Comparison of ENCODE assay signal across 8 cellular contexts in genomic region chr13:51453959-51454703, GRCh38. TPM values are rescaled to one million over a fixed set of nuclear protein-coding genes. Genes with fewer than 3 reads are reported as not detected.
A peak's percentile ranks its signal among the peaks of the same experiment; 100 is the strongest.
DNase-seq lines count a peak whose midpoint lies in the region; ATAC-seq, FAIRE-seq and TF ChIP-seq lines count a peak whose summit lies in the region.

No MANE protein-coding gene starts in this region.

- H3K36me3 ChIP-seq in BLaER1 treated with 17β-estradiol and CSF1 and Interleukin-3, amounts not matched to agents 10 nM and 100 nM: peaks cover 33 to 47% (median 41%) of the 10 kb centered on the region in 11 experiments
- H3K36me3 ChIP-seq in HUES64 (ENCODE audit: insufficient read depth, low read length) (peaks cover 40% of the 10 kb centered on the region), WERI-Rb-1 (peaks cover 20% of the 10 kb centered on the region)

- H3K27ac Mint-ChIP-seq in memory B cell: peak overlapping the region; percentile 93

- WGBS in HUES64: 28% methylated on average over 13 of the region's 13 CpGs

- peaks cover 18% of the 10 kb centered on the region for H3K4me1 Mint-ChIP-seq in memory B cell

- peak overlapping the region; percentile 65 to 90 (median 74) for H3K4me3 ChIP-seq in BLaER1 treated with 17β-estradiol and CSF1 and Interleukin-3, amounts not matched to agents 10 nM and 100 nM
- H3K4me3 ChIP-seq in HUES64 (ENCODE audit: low read length): peak overlapping the region; percentile 90
- peak overlapping the region; percentile 63 for H3K4me3 ChIP-seq in WERI-Rb-1 (ENCODE audit: low read depth, low read length)

- H3K27me3 Mint-ChIP-seq in memory B cell: no peaks in the 10 kb centered on the region

- peaks cover 0 to 10% (median 0%) of the 10 kb centered on the region in 11 experiments; a peak in 1 of 22 replicates for H4K20me1 ChIP-seq in BLaER1 treated with 17β-estradiol and CSF1 and Interleukin-3, amounts not matched to agents 10 nM and 100 nM

- H3K27me3 ChIP-seq in BLaER1 treated with 17β-estradiol and CSF1 and Interleukin-3, amounts not matched to agents 10 nM and 100 nM: no peaks in the 10 kb centered on the region
- H3K27me3 ChIP-seq in HUES64 (ENCODE audit: insufficient read depth, low read length) (no peaks in the 10 kb centered on the region), WERI-Rb-1 (ENCODE audit: insufficient read depth, low read depth, severe bottlenecking) (no peaks in the 10 kb centered on the region)

- peak overlapping the region; percentile 97 to 100 (median 99) for H3K9ac ChIP-seq in BLaER1 treated with 17β-estradiol and CSF1 and Interleukin-3, amounts not matched to agents 10 nM and 100 nM
- H3K9ac ChIP-seq in HUES64 (ENCODE audit: low read depth, low read length): peak overlapping the region; percentile 92

- H3K4me3 Mint-ChIP-seq in memory B cell: peak overlapping the region; percentile 82

- TF ChIP-seq CTCF in WERI-Rb-1 (IDR thresholded peaks at IDR 0.05; ENCODE audit: low read depth, low read length): no peak

- DNase-seq in WERI-Rb-1 (peak; percentile 48), memory B cell (ENCODE audit: low spot score in 2 of 2) (no peak), NCI-H446 (lab: John Stamatoyannopoulos, UW) (no peak)
- peak; percentile 22 for DNase-seq in stimulated activated CD8-positive, alpha-beta memory T cell treated with anti-CD3 and anti-CD28 coated beads, Interleukin-15, amount 100 ng/mL, for 1 hour (ENCODE audit: low read depth)

- peaks cover 2% of the 10 kb centered on the region for H3K9me3 Mint-ChIP-seq in memory B cell

- H3K27ac ChIP-seq in BLaER1 treated with 17β-estradiol and CSF1 and Interleukin-3, amounts not matched to agents 10 nM and 100 nM: peak overlapping the region; percentile 97 to 100 (median 99)
- peak overlapping the region; percentile 94 for H3K27ac ChIP-seq in HUES64 (ENCODE audit: low read depth, low read length)
- H3K27ac ChIP-seq in WERI-Rb-1: peak overlapping the region; percentile 95

- peak; percentile 18 for FAIRE-seq in colon (lab: Jason Lieb, UNC)

- peaks cover 12 to 25% (median 21%) of the 10 kb centered on the region in 11 experiments for H3K9me3 ChIP-seq in BLaER1 treated with 17β-estradiol and CSF1 and Interleukin-3, amounts not matched to agents 10 nM and 100 nM (replicated peaks in 1 of 11)
- peaks cover 20% of the 10 kb centered on the region for H3K9me3 ChIP-seq in HUES64 (ENCODE audit: insufficient read depth, low read depth, low read length)
- H3K9me3 ChIP-seq in WERI-Rb-1 (ENCODE audit: severe bottlenecking): no peaks in the 10 kb centered on the region

- peaks cover 22 to 43% (median 34%) of the 10 kb centered on the region in 10 experiments for H3K4me1 ChIP-seq in BLaER1 treated with 17β-estradiol and CSF1 and Interleukin-3, amounts not matched to agents 10 nM and 100 nM
- peaks cover 12% of the 10 kb centered on the region for H3K4me1 ChIP-seq in HUES64 (ENCODE audit: insufficient read depth, low read length)

- ATAC-seq in memory B cell (ENCODE audit: low read depth) (no peak), HG02642 (IDR thresholded peaks at IDR 0.05; ENCODE audit: poor library complexity, unreplicated experiment) (no peak)

- peak overlapping the region; percentile 79 to 97 (median 91) for H3K4me2 ChIP-seq in BLaER1 treated with 17β-estradiol and CSF1 and Interleukin-3, amounts not matched to agents 10 nM and 100 nM

- peaks cover 23% of the 10 kb centered on the region for H3K36me3 Mint-ChIP-seq in memory B cell

RNA-seq across cellular contexts. Expression of gene INTS6, which starts 1.3 kb away (rescaled TPM):
- 23.4 TPM for polyA plus RNA-seq in HUES64 (2013, experiment 1 of 2)
- 17.5 TPM for polyA plus RNA-seq in HUES64 (2013, experiment 2 of 2)

Comparison
In these comparisons a context has a peak if more than half of its experiments do, and no peak if none do; other contexts are left out.
1. DNase-seq: peak in WERI-Rb-1 (single experiment) and stimulated activated CD8-positive, alpha-beta memory T cell treated with anti-CD3 and anti-CD28 coated beads, Interleukin-15, amount 100 ng/mL, for 1 hour (single experiment); none in memory B cell (0 of 2) and NCI-H446 (0 of 2).
2. Peak in every context shown above with its lines, with median percentiles within 50 percentile points of each other: H3K27ac ChIP-seq and H3K4me3 ChIP-seq.